ENCODE assay signal across 13 cellular contexts in the genomic region with DNA sequence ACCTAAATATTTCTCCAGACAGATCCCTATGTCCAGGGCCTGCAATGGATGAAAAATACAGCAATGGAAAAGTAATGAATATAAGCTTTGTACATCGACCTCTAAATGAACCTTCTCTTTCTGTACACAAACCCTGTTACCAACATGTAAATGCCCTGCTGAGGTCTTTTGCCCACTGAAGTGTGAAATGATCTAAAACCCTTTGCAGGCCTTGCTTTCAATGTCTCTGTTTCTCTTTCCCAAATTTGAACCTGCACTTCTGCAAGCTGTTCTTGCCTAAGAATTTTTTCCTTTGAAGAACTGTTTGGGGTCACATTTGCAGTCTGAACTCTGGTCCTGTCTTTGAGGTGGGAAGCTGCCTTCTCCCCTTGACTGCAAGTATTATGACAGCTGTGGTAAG.
A peak's percentile ranks its signal among the peaks of the same experiment; 100 is the strongest.
DNase-seq lines count a peak whose midpoint lies in the region; ATAC-seq and TF ChIP-seq lines count a peak whose summit lies in the region.
"Had no signal": no experiment of that assay in that cellular context is flagged by ENCODE, and none has a peak within 500 bp of the region (broad histone marks: within the 10 kb centered on the region; RNA-seq: fewer than 3 reads in every experiment).

No MANE protein-coding gene starts in this region.

- TF ChIP-seq CTCF in hepatocyte (IDR thresholded peaks at IDR 0.05; ENCODE audit: poor library complexity): no peak

- ATAC-seq in left cardiac atrium (no peak), GM21381 (IDR thresholded peaks at IDR 0.05; ENCODE audit: unreplicated experiment) (no peak)
- ATAC-seq: A549; CD8-positive, alpha-beta T cell had no signal

- peak overlapping the region; percentile 21 for H2AFZ ChIP-seq in hepatocyte
- H2AFZ ChIP-seq: GM23248 had no signal

- intact Hi-C loops in left cardiac atrium (cut with DNase I) (no loop called here), posterior cingulate gyrus (cut with DNase I) (no loop called here)

- no peaks in the 10 kb centered on the region for H3K9me2 ChIP-seq in hepatocyte (replicated peaks; ENCODE audit: insufficient read depth)

- no peak overlapping the region for H3K4me3 ChIP-seq in hepatocyte
- H3K4me3 ChIP-seq: A549, GM23248 had no signal

- no peaks in the 10 kb centered on the region for H3K4me1 ChIP-seq in hepatocyte (ENCODE audit: insufficient read depth)
- H3K4me1 ChIP-seq: A549 had no signal

- no peaks in the 10 kb centered on the region for H3K79me2 ChIP-seq in hepatocyte

- DNase-seq in NCI-H526 treated with DMSO at 0.1 percent for 48 hours (lab: John Stamatoyannopoulos, UW) (peak; percentile 98), hepatocyte (ENCODE audit: low spot score) (no peak), renal cortical epithelial cell (ENCODE audit: low read depth) (peak; percentile 50), left cardiac atrium (no peak), posterior cingulate gyrus (no peak)
- DNase-seq: CD8-positive, alpha-beta T cell; DMS153; DMS79 treated with DMSO at 0.1 percent for 48 hours; H9 had no signal

- H3K27ac ChIP-seq in hepatocyte: no peak overlapping the region
- H3K27ac ChIP-seq: A549, GM23248, HL-60 had no signal

- WGBS in hepatocyte (ENCODE audit: low lambda C conversion rate, missing lambda C conversion rate): 78% methylated on average over 1 of the region's 1 CpG

- no peaks in the 10 kb centered on the region for H4K20me1 ChIP-seq in hepatocyte (ENCODE audit: insufficient read depth, poor library complexity, severe bottlenecking)

- H3K36me3 ChIP-seq in hepatocyte (replicated peaks; ENCODE audit: insufficient read depth, low read depth): no peaks in the 10 kb centered on the region

- H3K9me3 ChIP-seq in hepatocyte (ENCODE audit: low read depth): no peaks in the 10 kb centered on the region
- H3K9me3 ChIP-seq: A549 had no signal

- no peaks in the 10 kb centered on the region for H3K27me3 ChIP-seq in hepatocyte

- H3K4me2 ChIP-seq in hepatocyte: no peak overlapping the region
- H3K4me2 ChIP-seq: A549 had no signal

Comparison
In these comparisons a context has a peak if more than half of its experiments do, and no peak if none do; other contexts are left out.
1. DNase-seq: peak in NCI-H526 treated with DMSO at 0.1 percent for 48 hours (single experiment) and renal cortical epithelial cell (single experiment); none in hepatocyte (single experiment), left cardiac atrium (single experiment) and posterior cingulate gyrus (0 of 10).